ENCODE assay signal across 8 cellular contexts in genomic region chr19:32407004-32407992, GRCh38. TPM values are rescaled to one million over a fixed set of nuclear protein-coding genes. Genes with fewer than 3 reads are reported as not detected.
DNase-seq lines count a peak whose midpoint lies in the region; ATAC-seq and TF ChIP-seq lines count a peak whose summit lies in the region.

No MANE protein-coding gene starts in this region.

- no peak for DNase-seq in T-helper 2 cell treated with Interferon-gamma antibody and Interleukin-4, amounts not matched to agents 5 μg/mL and 100 μg/mL, for 36 hours (ENCODE audit: low spot score)
- DNase-seq in T-helper 2 cell (no peak), glutamatergic neuron (no peak), smooth muscle cell (lab: John Stamatoyannopoulos, UW; ENCODE audit: unreplicated experiment) (no peak), aorta (no peak)

- H2AFZ ChIP-seq in smooth muscle cell (ENCODE audit: low read depth), result no peak overlapping the region

- peak overlapping the region; percentile 88 for H3K27ac Mint-ChIP-seq in T-helper 2 cell treated with Interferon-gamma antibody and Interleukin-4, amounts not matched to agents 5 μg/mL and 100 μg/mL, for 36 hours
- peak overlapping the region; percentile 78 for H3K27ac Mint-ChIP-seq in glutamatergic neuron (ENCODE audit: unreplicated experiment)

- H3K27me3 ChIP-seq in smooth muscle cell (ENCODE audit: low read depth) (no peaks in the 10 kb centered on the region), aorta (ENCODE audit: control insufficient read depth in 1 of 2, insufficient read depth in 2 of 2, low read length in 1 of 2) (no peaks in the 10 kb centered on the region)

- ATAC-seq in HG03460 (IDR thresholded peaks at IDR 0.05; ENCODE audit: unreplicated experiment), result no peak
- no peak for ATAC-seq in GM18511 (IDR thresholded peaks at IDR 0.05; ENCODE audit: unreplicated experiment)
- ATAC-seq in aorta (ENCODE audit: low FRiP score), result no peak

- no peak for TF ChIP-seq CTCF in VCaP (conservative IDR thresholded peaks at IDR 0.05)
- no peak for TF ChIP-seq CTCF in glutamatergic neuron (IDR thresholded peaks at IDR 0.05; ENCODE audit: partially characterized antibody, unreplicated experiment)
- TF ChIP-seq CTCF in smooth muscle cell (IDR thresholded peaks at IDR 0.05; ENCODE audit: borderline replicate concordance, insufficient read depth, poor library complexity, severe bottlenecking), result no peak

- peaks cover 9% of the 10 kb centered on the region for H3K4me1 Mint-ChIP-seq in T-helper 2 cell treated with Interferon-gamma antibody and Interleukin-4, amounts not matched to agents 5 μg/mL and 100 μg/mL, for 36 hours (ENCODE audit: low read depth)
- H3K4me1 Mint-ChIP-seq in glutamatergic neuron (ENCODE audit: low read depth, unreplicated experiment), result peaks cover 19% of the 10 kb centered on the region

- H3K4me1 ChIP-seq in smooth muscle cell (ENCODE audit: low read depth), result peaks cover 24% of the 10 kb centered on the region
- peaks cover 0 to 2% of the 10 kb centered on the region in 2 donors for H3K4me1 ChIP-seq in aorta (ENCODE audit: control insufficient read depth in 1 of 2, insufficient read depth in 2 of 2, low read length in 2 of 2)

- H3K4me3 Mint-ChIP-seq in T-helper 2 cell treated with Interferon-gamma antibody and Interleukin-4, amounts not matched to agents 5 μg/mL and 100 μg/mL, for 36 hours, result peak overlapping the region; percentile 89
- H3K4me3 Mint-ChIP-seq in glutamatergic neuron (ENCODE audit: unreplicated experiment), result peak overlapping the region; percentile 92

- intact Hi-C loops in aorta (cut with DNase I), result loop anchor here (5.0 to 10.0 kb wide), 4 partner anchors 35 to 178 kb away; partner anchors contain the start of gene PDCD5 (in 1 of the 2)

- peaks cover 6% of the 10 kb centered on the region for H3K36me3 Mint-ChIP-seq in T-helper 2 cell treated with Interferon-gamma antibody and Interleukin-4, amounts not matched to agents 5 μg/mL and 100 μg/mL, for 36 hours (ENCODE audit: low read depth)
- H3K36me3 Mint-ChIP-seq in glutamatergic neuron (ENCODE audit: unreplicated experiment), result no peaks in the 10 kb centered on the region

- H3K4me2 ChIP-seq in smooth muscle cell, result peak overlapping the region; percentile 97

- H3K79me2 ChIP-seq in smooth muscle cell (ENCODE audit: low read depth), result peaks cover 11% of the 10 kb centered on the region

- H3K9ac ChIP-seq in smooth muscle cell (ENCODE audit: low read depth), result no peak overlapping the region

- WGBS in smooth muscle cell (ENCODE audit: low lambda C conversion rate), result 79% methylated on average over 19 of the region's 19 CpGs
- WGBS in aorta, 2 donors, result 67% methylated on average over 19 of the region's 19 CpGs

- H3K36me3 ChIP-seq in smooth muscle cell (ENCODE audit: low read depth) (peaks cover 25% of the 10 kb centered on the region), aorta (ENCODE audit: control insufficient read depth in 1 of 2, insufficient read depth in 2 of 2, low read length in 1 of 2) (peaks cover 0 to 3% of the 10 kb centered on the region in 2 donors)

- H4K20me1 ChIP-seq in smooth muscle cell (ENCODE audit: low read depth), result no peaks in the 10 kb centered on the region

- H3K9me3 ChIP-seq in smooth muscle cell (replicated peaks; ENCODE audit: low read depth) (no peaks in the 10 kb centered on the region), aorta (ENCODE audit: control insufficient read depth, low read length) (no peaks in the 10 kb centered on the region)

- H3F3A ChIP-seq in smooth muscle cell (ENCODE audit: low read depth), result peaks cover 4% of the 10 kb centered on the region

- H3K27ac ChIP-seq in VCaP (peak overlapping the region; percentile 99), smooth muscle cell (ENCODE audit: low read depth) (peak overlapping the region; percentile 17), aorta (ENCODE audit: low read depth in 1 of 2, low read length in 2 of 2) (no peak overlapping the region)

- H3K27me3 Mint-ChIP-seq in T-helper 2 cell treated with Interferon-gamma antibody and Interleukin-4, amounts not matched to agents 5 μg/mL and 100 μg/mL, for 36 hours (ENCODE audit: low read depth), result no peaks in the 10 kb centered on the region
- peaks cover 4% of the 10 kb centered on the region for H3K27me3 Mint-ChIP-seq in glutamatergic neuron (ENCODE audit: unreplicated experiment)

- no peaks in the 10 kb centered on the region for H3K9me3 Mint-ChIP-seq in T-helper 2 cell treated with Interferon-gamma antibody and Interleukin-4, amounts not matched to agents 5 μg/mL and 100 μg/mL, for 36 hours
- peaks cover 8% of the 10 kb centered on the region for H3K9me3 Mint-ChIP-seq in glutamatergic neuron (ENCODE audit: unreplicated experiment)

- H3K4me3 ChIP-seq in smooth muscle cell (peak overlapping the region; percentile 95), aorta (ENCODE audit: low read length in 2 of 2) (peak overlapping the region in 1 of 2 donors; percentile 94)

RNA-seq across cellular contexts. Expression of gene DPY19L3, which starts 1.7 kb away (rescaled TPM):
- total RNA-seq in glutamatergic neuron (ENCODE audit: unreplicated experiment) (51.1 TPM), smooth muscle cell (26.4 and 50.0 TPM in 2 replicates), aorta (10 to 100 TPM; 33.5 to 47.6 TPM)
- polyA plus RNA-seq in smooth muscle cell (5.8 and 7.2 TPM in 2 replicates), aorta (10 to 100 TPM in 1 of 2 donors, 1 to 10 TPM in 1; 5.9 to 12.7 TPM)

Comparison
In these comparisons a context has a peak if more than half of its experiments do, and no peak if none do; other contexts are left out.
1. H3K27ac ChIP-seq: peak in VCaP (single experiment) and smooth muscle cell (single experiment); none in aorta (0 of 2).